In genomic region chr19:18278521-18279265, GRCh38 we compare ENCODE assay signal across 6 cellular contexts. TPM values are rescaled to one million over a fixed set of nuclear protein-coding genes. Genes with fewer than 3 reads are reported as not detected.
DNase-seq lines count a peak whose midpoint lies in the region; ATAC-seq and TF ChIP-seq lines count a peak whose summit lies in the region.

No MANE protein-coding gene starts in this region.

- ATAC-seq in GM19023 (IDR thresholded peaks at IDR 0.05; ENCODE audit: unreplicated experiment) = no peak

- peaks cover 16 to 25% (median 23%) of the 10 kb centered on the region in 3 donors for H3K36me3 ChIP-seq in tibial artery

- peak; percentile 42 to 44 for DNase-seq in activated CD4-positive, alpha-beta T cell treated with anti-CD3 and anti-CD28 coated beads, Interleukin-2, amount 50 U/mL, for 4 hours
- DNase-seq in tibial artery (no peak), ureter (ENCODE audit: low spot score) (no peak)

- H3K27ac ChIP-seq in tibial artery = peak overlapping the region; percentile 100

- no peaks in the 10 kb centered on the region for H3K9me3 ChIP-seq in tibial artery

- H3K27me3 ChIP-seq in tibial artery = no peaks in the 10 kb centered on the region

- intact Hi-C loops in tibial artery (cut with DNase I; ENCODE audit: low total_unique reads) = loop anchor here (2.0 kb wide), 1 partner anchor 48 kb away; no protein-coding TSS in a partner anchor

- H3K4me3 ChIP-seq in iPS-11a (ENCODE audit: low read depth, low read length) (peak overlapping the region; percentile 96), tibial artery (peak overlapping the region; percentile 65 to 99)

- peaks cover 4 to 72% (median 51%) of the 10 kb centered on the region in 4 donors for H3K4me1 ChIP-seq in tibial artery

- peak; percentile 56 for TF ChIP-seq CTCF in GM12873 (IDR thresholded peaks at IDR 0.05; ENCODE audit: insufficient read depth, low read depth, low read length, missing control alignments)
- no peak for TF ChIP-seq CTCF in tibial artery (IDR thresholded peaks at IDR 0.05)

RNA-seq across cellular contexts. Expression of gene JUND, which starts 2.7 kb away (rescaled TPM):
- 94.9 TPM for total RNA-seq in ureter

RNA-seq across cellular contexts. Expression of gene IQCN, which starts 4.4 kb away (rescaled TPM):
- total RNA-seq in ureter = 5.9 TPM

RNA-seq across cellular contexts. Expression of gene LSM4, which starts 44.2 kb away (rescaled TPM):
- 99.8 TPM for total RNA-seq in ureter

RNA-seq across cellular contexts. Expression of gene PDE4C, which starts 52.5 kb away (rescaled TPM):
- 3.0 TPM for total RNA-seq in ureter

Comparison
In these comparisons a context has a peak if more than half of its experiments do, and no peak if none do; other contexts are left out.
1. DNase-seq: peak in activated CD4-positive, alpha-beta T cell treated with anti-CD3 and anti-CD28 coated beads, Interleukin-2, amount 50 U/mL, for 4 hours (2 of 2); none in tibial artery (0 of 2) and ureter (single experiment).